21 cellular contexts compared by ENCODE assay signal in genomic region chr18:47087676-47088075, GRCh38. TPM values are rescaled to one million over a fixed set of nuclear protein-coding genes. Genes with fewer than 3 reads are reported as not detected.
DNase-seq lines count a peak whose midpoint lies in the region; ATAC-seq and TF ChIP-seq lines count a peak whose summit lies in the region.
"Had no signal": no experiment of that assay in that cellular context is flagged by ENCODE, and none has a peak within 500 bp of the region (broad histone marks: within the 10 kb centered on the region; RNA-seq: fewer than 3 reads in every experiment).

No MANE protein-coding gene starts in this region.

- peaks cover 4% of the 10 kb centered on the region for H3K36me3 Mint-ChIP-seq in nephron progenitor cell (ENCODE audit: low read depth)
- H3K36me3 Mint-ChIP-seq in activated T-helper 2 cell treated with anti-CD3 and anti-CD28 coated beads, Interferon-gamma antibody, Interleukin-2, Interleukin-4, amounts not matched to agents 10 μg/mL and 5 μg/mL and 100 μg/mL, durations not matched to agents 14 hours and 24 hours and 36 hours (ENCODE audit: low read depth): no peaks in the 10 kb centered on the region

- TF ChIP-seq CTCF in nephron progenitor cell (IDR thresholded peaks at IDR 0.05): no peak

- peaks cover 7% of the 10 kb centered on the region for H3K27me3 Mint-ChIP-seq in nephron progenitor cell (ENCODE audit: low read depth, poor library complexity)
- H3K27me3 Mint-ChIP-seq in activated T-helper 2 cell treated with anti-CD3 and anti-CD28 coated beads, Interferon-gamma antibody, Interleukin-2, Interleukin-4, amounts not matched to agents 10 μg/mL and 5 μg/mL and 100 μg/mL, durations not matched to agents 14 hours and 24 hours and 36 hours (ENCODE audit: low read depth): no peaks in the 10 kb centered on the region
- H3K27me3 Mint-ChIP-seq: CD4-positive, alpha-beta memory T cell had no signal

- intact Hi-C loops in activated T-helper 2 cell treated with anti-CD3 and anti-CD28 coated beads, Interferon-gamma antibody, Interleukin-2, Interleukin-4, amounts not matched to agents 10 μg/mL and 5 μg/mL and 100 μg/mL, durations not matched to agents 14 hours and 24 hours and 36 hours (cut with micrococcal nuclease): no loop called here

- H3K27ac Mint-ChIP-seq in nephron progenitor cell: peak overlapping the region; percentile 10
- no peak overlapping the region for H3K27ac Mint-ChIP-seq in activated T-helper 2 cell treated with anti-CD3 and anti-CD28 coated beads, Interferon-gamma antibody, Interleukin-2, Interleukin-4, amounts not matched to agents 10 μg/mL and 5 μg/mL and 100 μg/mL, durations not matched to agents 14 hours and 24 hours and 36 hours
- H3K27ac Mint-ChIP-seq: CD4-positive, alpha-beta memory T cell had no signal

- peak overlapping the region; percentile 63 for H3K27ac ChIP-seq in substantia nigra (ENCODE audit: low read depth, low read length, poor library complexity, severe bottlenecking)
- H3K27ac ChIP-seq: GM23248 had no signal

- ATAC-seq in HG03159 (IDR thresholded peaks at IDR 0.05; ENCODE audit: unreplicated experiment): no peak
- ATAC-seq in GM18868 (IDR thresholded peaks at IDR 0.05; ENCODE audit: unreplicated experiment): no peak

- DNase-seq in globus pallidus (ENCODE audit: low spot score) (peak; percentile 80), nephron progenitor cell (no peak), substantia nigra (lab: John Stamatoyannopoulos, UW) (peak in 1 of 49 donors; percentile 6)
- no peak for DNase-seq in activated T-helper 2 cell treated with anti-CD3 and anti-CD28 coated beads, Interferon-gamma antibody, Interleukin-2, Interleukin-4, amounts not matched to agents 10 μg/mL and 5 μg/mL and 100 μg/mL, durations not matched to agents 14 hours and 24 hours and 36 hours (ENCODE audit: low spot score)
- DNase-seq in activated T-cell treated with anti-CD3 and anti-CD28 coated beads, Interleukin-2, amount 50 U/mL, for 1 hour: no peak
- DNase-seq: Calu3; CD4-positive, alpha-beta memory T cell; COR-L47; DMS53; DMS79 treated with DMSO at 0.1 percent for 48 hours; GF-D8; GM23248; H7; HCEC 1CT had no signal

- no peak overlapping the region for H3K4me3 Mint-ChIP-seq in nephron progenitor cell
- H3K4me3 Mint-ChIP-seq in activated T-helper 2 cell treated with anti-CD3 and anti-CD28 coated beads, Interferon-gamma antibody, Interleukin-2, Interleukin-4, amounts not matched to agents 10 μg/mL and 5 μg/mL and 100 μg/mL, durations not matched to agents 14 hours and 24 hours and 36 hours (ENCODE audit: low read depth): no peak overlapping the region
- H3K4me3 Mint-ChIP-seq: CD4-positive, alpha-beta memory T cell had no signal

- H3K9me3 Mint-ChIP-seq in nephron progenitor cell: no peaks in the 10 kb centered on the region
- no peaks in the 10 kb centered on the region for H3K9me3 Mint-ChIP-seq in activated T-helper 2 cell treated with anti-CD3 and anti-CD28 coated beads, Interferon-gamma antibody, Interleukin-2, Interleukin-4, amounts not matched to agents 10 μg/mL and 5 μg/mL and 100 μg/mL, durations not matched to agents 14 hours and 24 hours and 36 hours
- H3K9me3 Mint-ChIP-seq: CD4-positive, alpha-beta memory T cell had no signal

- H3K4me1 Mint-ChIP-seq in nephron progenitor cell: no peaks in the 10 kb centered on the region
- H3K4me1 Mint-ChIP-seq in activated T-helper 2 cell treated with anti-CD3 and anti-CD28 coated beads, Interferon-gamma antibody, Interleukin-2, Interleukin-4, amounts not matched to agents 10 μg/mL and 5 μg/mL and 100 μg/mL, durations not matched to agents 14 hours and 24 hours and 36 hours (ENCODE audit: low read depth): no peaks in the 10 kb centered on the region
- H3K4me1 Mint-ChIP-seq: CD4-positive, alpha-beta memory T cell had no signal

RNA-seq across cellular contexts. Expression of gene ELOA2, which starts 52.3 kb away (rescaled TPM):
- total RNA-seq in activated T-helper 2 cell treated with anti-CD3 and anti-CD28 coated beads, Interferon-gamma antibody, Interleukin-2, Interleukin-4, amounts not matched to agents 10 μg/mL and 5 μg/mL and 100 μg/mL, durations not matched to agents 14 hours and 24 hours and 36 hours: not detected in 2 replicates
- total RNA-seq: A172; A673; Calu3; CD4-positive, alpha-beta memory T cell; Daoy; G401; GM23248; H1; H7 had no signal
